Comparison of ENCODE assay signal across 8 cellular contexts in genomic region chr5:31854181-31854624, GRCh38.
DNase-seq lines count a peak whose midpoint lies in the region; ATAC-seq, FAIRE-seq and TF ChIP-seq lines count a peak whose summit lies in the region.

No MANE protein-coding gene starts in this region.

- H2AFZ ChIP-seq in ACC112 (ENCODE audit: low read length, unreplicated experiment) (peak overlapping the region; percentile 37), HepG2 (ENCODE audit: low read length) (no peak overlapping the region)

- no peak for TF ChIP-seq RAD21 in HepG2 (CRISPR knock-in tag; IDR thresholded peaks at IDR 0.05)

- POLR2A ChIA-PET in HepG2 (lab: Yijun Ruan, JAX): interaction anchor here (0.6 kb wide), 1 partner anchor 23 kb away, joined by 3 read pairs; no protein-coding TSS in a partner anchor

- H3K27me3 ChIP-seq in ACC112 (ENCODE audit: insufficient read depth, low read length) (peaks cover 45% of the 10 kb centered on the region), HUES64 (ENCODE audit: insufficient read depth, low read length) (no peaks in the 10 kb centered on the region), HepG2 (ENCODE audit: control insufficient read depth in 1 of 2, insufficient read depth in 2 of 2, low read length in 2 of 2) (peaks cover 12 to 37% of the 10 kb centered on the region in 2 experiments), thoracic aorta (replicated peaks; ENCODE audit: insufficient read depth) (no peaks in the 10 kb centered on the region)

- no peak overlapping the region for H3K27ac ChIP-seq in ACC112 (ENCODE audit: low read depth, low read length)
- H3K27ac ChIP-seq in HUES64 (ENCODE audit: low read depth, low read length): peak overlapping the region; percentile 89; the same call in 1 of the 2 replicates
- H3K27ac ChIP-seq in coronary artery: no peak overlapping the region
- H3K27ac ChIP-seq in HepG2 (ENCODE audit: extremely low read length, insufficient read depth, low read length): no peak overlapping the region
- no peak overlapping the region for H3K27ac ChIP-seq in thoracic aorta

- H3K9ac ChIP-seq in HUES64 (ENCODE audit: low read depth, low read length): peak overlapping the region; percentile 51
- no peak overlapping the region for H3K9ac ChIP-seq in HepG2 (ENCODE audit: insufficient read depth, low read depth, low read length)

- H3K4me3 ChIP-seq in ACC112 (ENCODE audit: low read depth, low read length) (peak overlapping the region; percentile 82), HUES64 (ENCODE audit: low read length) (peak overlapping the region; percentile 70), coronary artery (peak overlapping the region; percentile 75), HepG2 (replicated peaks in 1 of 3; ENCODE audit: insufficient read depth in 1 of 3, low read depth in 2 of 3, low read length in 3 of 3) (0 out of 6 replicates have a peak overlapping the region, but pooled peaks of 1 of the 3 experiments have one; percentile 17), thoracic aorta (peak overlapping the region; percentile 76)

- no peak for TF ChIP-seq POLR2A in HepG2 (IDR thresholded peaks at IDR 0.05; ENCODE audit: insufficient read depth in 1 of 2, low read depth in 2 of 2, low read length in 2 of 2)

- 2% methylated on average over 16 of the region's 16 CpGs for WGBS in HUES64
- WGBS in HepG2 (ENCODE audit: low lambda C conversion rate): 21% methylated on average over 16 of the region's 16 CpGs

- CTCF ChIA-PET in HepG2 (lab: Yijun Ruan, JAX; ENCODE audit: low intra/inter-chr PET ratio, low total read pairs): no interaction called here

- ATAC-seq in HepG2: no peak
- ATAC-seq in thoracic aorta (ENCODE audit: insufficient number of reproducible peaks, low FRiP score, low read depth): no peak
- ATAC-seq in left colon: no peak

- no peaks in the 10 kb centered on the region for H3K36me3 ChIP-seq in ACC112 (ENCODE audit: insufficient read depth, low read length)
- no peaks in the 10 kb centered on the region; the same call in 1 of the 2 replicates for H3K36me3 ChIP-seq in HUES64 (ENCODE audit: insufficient read depth, low read length)
- H3K36me3 ChIP-seq in HepG2 (replicated peaks in 1 of 2; ENCODE audit: control insufficient read depth in 1 of 2, insufficient read depth in 2 of 2, low read length in 2 of 2): no peaks in the 10 kb centered on the region
- H3K36me3 ChIP-seq in thoracic aorta: no peaks in the 10 kb centered on the region

- no peak for TF ChIP-seq CTCF in coronary artery (IDR thresholded peaks at IDR 0.05)
- TF ChIP-seq CTCF in HepG2 (CRISPR knock-in tag; IDR thresholded peaks at IDR 0.05): no peak
- TF ChIP-seq CTCF in thoracic aorta (IDR thresholded peaks at IDR 0.05): no peak

- BruUV-seq in HepG2 (replicated peaks; lab: Mats Ljungman, UMichigan): no TSS peak

- in situ Hi-C loops in HepG2 (cut with HindIII; ENCODE audit: extremely low pct_ligation_motif_present, low pct_unique_long_range_greater_than_20kb): no loop called here

- no peak for TF ChIP-seq EP300 in HepG2 (IDR thresholded peaks at IDR 0.05; ENCODE audit: low read depth in 2 of 2, low read length in 2 of 2)
- no peak for TF ChIP-seq EP300 in HepG2 (CRISPR knock-in tag; IDR thresholded peaks at IDR 0.05; ENCODE audit: borderline replicate concordance)

- H3K4me1 ChIP-seq in ACC112 (ENCODE audit: control insufficient read depth, insufficient read depth, low read length, unreplicated experiment) (peaks cover 8% of the 10 kb centered on the region), HUES64 (ENCODE audit: insufficient read depth, low read length) (peaks cover 22% of the 10 kb centered on the region), HepG2 (ENCODE audit: insufficient read depth, low read length) (no peaks in the 10 kb centered on the region), thoracic aorta (ENCODE audit: control insufficient read depth in 1 of 2, low read depth in 2 of 2) (peaks cover 4 to 16% of the 10 kb centered on the region in 2 donors)

- H3K9me3 ChIP-seq in HUES64 (ENCODE audit: insufficient read depth, low read depth, low read length) (peaks cover 5% of the 10 kb centered on the region; the same call in 1 of the 2 replicates), HepG2 (ENCODE audit: low read length) (peaks cover 13% of the 10 kb centered on the region; the same call in 1 of the 2 replicates), thoracic aorta (peaks cover 6% of the 10 kb centered on the region)

- H3K4me2 ChIP-seq in HepG2 (ENCODE audit: low read depth, low read length): 0 out of 2 replicates have a peak overlapping the region, but pooled peaks have one; percentile 25

- FAIRE-seq in HepG2 (lab: Jason Lieb, UNC): no peak

- intact Hi-C loops in HepG2 (cut with micrococcal nuclease; ENCODE audit: unreplicated experiment): no loop called here
- intact Hi-C loops in posterior vena cava (cut with DNase I): no loop called here
- intact Hi-C loops in left colon (cut with DNase I, micrococcal nuclease): no loop called here

- DNase-seq in coronary artery (ENCODE audit: low spot score) (no peak), HepG2 (ENCODE audit: low spot score) (no peak), thoracic aorta (ENCODE audit: low spot score) (no peak), posterior vena cava (ENCODE audit: low spot score) (no peak), left colon (no peak), NCI-H1436 treated with DMSO at 0.1 percent for 48 hours (lab: John Stamatoyannopoulos, UW) (no peak)

- no peaks in the 10 kb centered on the region for H4K20me1 ChIP-seq in HepG2 (ENCODE audit: insufficient read depth, low read length)

- H3K79me2 ChIP-seq in ACC112 (ENCODE audit: control insufficient read depth, insufficient read depth, low read length, unreplicated experiment) (no peaks in the 10 kb centered on the region), HepG2 (ENCODE audit: insufficient read depth, low read length) (no peaks in the 10 kb centered on the region)

TF ChIP-seq in HepG2, 621 proteins besides CTCF, POLR2A, EP300 and RAD21:
- no peak for TF ChIP-seq KLF9 (CRISPR knock-in tag; IDR thresholded peaks at IDR 0.05; ENCODE audit: low read depth)
- no peak for TF ChIP-seq TERF1 (CRISPR knock-in tag; IDR thresholded peaks at IDR 0.05)
TF ChIP-seq in HepG2: peak in this region for 0.
